ENCODE assay signal across 8 cellular contexts in the genomic region with DNA sequence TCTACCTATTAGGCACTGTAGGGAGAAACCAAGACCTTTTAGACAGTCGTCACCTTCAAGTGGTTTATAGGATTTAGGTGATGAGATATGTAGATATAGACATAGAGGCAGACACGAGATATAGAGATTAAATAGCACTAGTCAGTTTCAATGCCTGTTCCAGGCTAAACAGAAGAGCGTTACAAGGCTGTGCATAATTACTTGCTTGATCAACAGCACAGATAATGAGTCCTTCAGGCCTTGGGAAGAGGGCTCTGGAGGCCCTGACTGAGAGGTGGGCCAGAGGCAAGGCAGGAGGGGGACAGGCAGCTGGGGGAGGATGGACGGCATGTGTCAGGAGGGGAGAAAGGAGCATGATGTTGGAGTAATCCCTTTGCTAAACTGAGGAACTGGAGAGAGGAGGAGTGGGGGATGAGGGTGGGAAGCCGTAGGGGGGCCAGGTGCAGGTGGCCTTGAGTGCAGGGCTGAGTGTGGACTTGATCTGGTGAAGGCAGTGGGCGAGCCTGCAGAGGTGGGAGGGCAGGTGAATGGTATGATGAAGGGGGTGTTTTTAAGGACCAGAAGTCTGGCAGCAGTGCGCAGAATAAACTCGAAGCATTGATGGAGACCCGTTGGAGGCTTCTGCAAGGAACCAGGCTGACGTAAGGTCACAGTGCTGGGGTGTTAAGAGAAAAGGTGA. TPM values are rescaled to one million over a fixed set of nuclear protein-coding genes. Genes with fewer than 3 reads are reported as not detected.
A peak's percentile ranks its signal among the peaks of the same experiment; 100 is the strongest.
DNase-seq lines count a peak whose midpoint lies in the region; ATAC-seq and TF ChIP-seq lines count a peak whose summit lies in the region.

No MANE protein-coding gene starts in this region.

- no peak for TF ChIP-seq POLR2A in breast epithelium (IDR thresholded peaks at IDR 0.05)

- intact Hi-C loops in breast epithelium (cut with DNase I; ENCODE audit: low total_unique reads) = loop anchor here (5.0 kb wide), 1 partner anchor 60 kb away; no protein-coding TSS in a partner anchor

- H3K36me3 ChIP-seq in ACC112 (ENCODE audit: insufficient read depth, low read length) = no peaks in the 10 kb centered on the region
- H3K36me3 ChIP-seq in breast epithelium = no peaks in the 10 kb centered on the region
- H3K36me3 ChIP-seq in brain microvascular endothelial cell (replicated peaks) = no peaks in the 10 kb centered on the region

- peak overlapping the region; percentile 86 for H2AFZ ChIP-seq in ACC112 (ENCODE audit: low read length, unreplicated experiment)

- in situ Hi-C loops in brain microvascular endothelial cell (cut with HindIII; ENCODE audit: low pct_ligation_motif_present, low sequenced_read_pairs) = no loop called here

- H3K36me3 Mint-ChIP-seq in IgD-negative memory B cell (no peaks in the 10 kb centered on the region), naive B cell (no peaks in the 10 kb centered on the region)

- H3K27me3 ChIP-seq in ACC112 (ENCODE audit: insufficient read depth, low read length) (no peaks in the 10 kb centered on the region), breast epithelium (no peaks in the 10 kb centered on the region), brain microvascular endothelial cell (replicated peaks) (no peaks in the 10 kb centered on the region)

- no peaks in the 10 kb centered on the region for H3K79me2 ChIP-seq in ACC112 (ENCODE audit: control insufficient read depth, insufficient read depth, low read length, unreplicated experiment)

- DNase-seq in breast epithelium (ENCODE audit: low spot score in 2 of 2) = no peak
- no peak for DNase-seq in naive B cell
- no peak for DNase-seq in brain microvascular endothelial cell
- no peak for DNase-seq in MV-4-11 (lab: John Stamatoyannopoulos, UW)
- no peak for DNase-seq in AG20443 (ENCODE audit: low spot score)

- H3K4me1 ChIP-seq in ACC112 (ENCODE audit: control insufficient read depth, insufficient read depth, low read length, unreplicated experiment) (peaks cover 61% of the 10 kb centered on the region), breast epithelium (peaks cover 27 to 50% of the 10 kb centered on the region in 2 donors)

- H3K27ac ChIP-seq in ACC112 (ENCODE audit: low read depth, low read length) (no peak overlapping the region), breast epithelium (peak overlapping the region; percentile 94 to 98), brain microvascular endothelial cell (no peak overlapping the region)

- ATAC-seq in naive B cell (ENCODE audit: low read depth in 2 of 2) (no peak), HG03469 (IDR thresholded peaks at IDR 0.05; ENCODE audit: unreplicated experiment) (no peak)

- TF ChIP-seq CTCF in breast epithelium (IDR thresholded peaks at IDR 0.05) (no peak), brain microvascular endothelial cell (IDR thresholded peaks at IDR 0.05; ENCODE audit: low read depth, low read length, missing control alignments) (no peak)

- H3K27ac Mint-ChIP-seq in IgD-negative memory B cell = peak overlapping the region; percentile 96 to 100 (median 98)
- peak overlapping the region; percentile 99 to 100 (median 100) for H3K27ac Mint-ChIP-seq in naive B cell

- H3K4me3 Mint-ChIP-seq in IgD-negative memory B cell (peak overlapping the region; percentile 78 to 89 (median 80)), naive B cell (peak overlapping the region; percentile 63 to 89 (median 84))

- H3K27me3 Mint-ChIP-seq in IgD-negative memory B cell = no peaks in the 10 kb centered on the region
- no peaks in the 10 kb centered on the region for H3K27me3 Mint-ChIP-seq in naive B cell

- H3K4me3 ChIP-seq in ACC112 (ENCODE audit: low read depth, low read length) = peak overlapping the region; percentile 75
- peak overlapping the region; percentile 64 to 82 (median 69) for H3K4me3 ChIP-seq in breast epithelium
- H3K4me3 ChIP-seq in brain microvascular endothelial cell (ENCODE audit: low read depth, low read length) = no peak overlapping the region

- H3K9me3 Mint-ChIP-seq in IgD-negative memory B cell (no peaks in the 10 kb centered on the region), naive B cell (no peaks in the 10 kb centered on the region)

- H3K4me1 Mint-ChIP-seq in IgD-negative memory B cell (peaks cover 39 to 55% (median 45%) of the 10 kb centered on the region in 3 donors), naive B cell (peaks cover 46 to 62% (median 57%) of the 10 kb centered on the region in 3 donors)

- H3K9me3 ChIP-seq in breast epithelium = no peaks in the 10 kb centered on the region

RNA-seq across cellular contexts. Expression of gene ATP23, which starts 43.9 kb away (rescaled TPM):
- polyA plus RNA-seq in IgD-negative memory B cell = 18.3 TPM
- total RNA-seq in breast epithelium = 10 to 100 TPM in 2 of 3 donors, 1 to 10 TPM in 1; 6.4 to 33.1 (median 13.4) TPM
- polyA plus RNA-seq in naive B cell (ENCODE audit: low read depth in 6 of 6) = 10 to 100 TPM; 11.0 to 39.3 (median 22.4) TPM

RNA-seq across cellular contexts. Expression of gene CTDSP2, which starts 50.9 kb away (rescaled TPM):
- 44.6 TPM for polyA plus RNA-seq in IgD-negative memory B cell
- total RNA-seq in breast epithelium = 100 to 1,000 TPM; 144 to 175 (median 167) TPM
- 10 to 100 TPM; 44.3 to 65.3 (median 53.2) TPM for polyA plus RNA-seq in naive B cell (ENCODE audit: low read depth in 6 of 6)

Comparison
In these comparisons a context has a peak if more than half of its experiments do, and no peak if none do; other contexts are left out.
1. H3K27ac ChIP-seq: peak in breast epithelium (2 of 2); none in ACC112 (single experiment) and brain microvascular endothelial cell (single experiment).